ENCODE assay signal across 9 cellular contexts in genomic region chr7:6015917-6016652, GRCh38. TPM values are rescaled to one million over a fixed set of nuclear protein-coding genes. Genes with fewer than 3 reads are reported as not detected.
DNase-seq lines count a peak whose midpoint lies in the region; ATAC-seq lines count a peak whose summit lies in the region.
"Had no signal": no experiment of that assay in that cellular context is flagged by ENCODE, and none has a peak within 500 bp of the region (broad histone marks: within the 10 kb centered on the region; RNA-seq: fewer than 3 reads in every experiment).

No MANE protein-coding gene starts in this region.

- ATAC-seq in GM19035 (IDR thresholded peaks at IDR 0.05; ENCODE audit: unreplicated experiment) (peak; percentile 7), HG03469 (IDR thresholded peaks at IDR 0.05; ENCODE audit: unreplicated experiment) (no peak)
- no peak for ATAC-seq in naive thymus-derived CD8-positive, alpha-beta T cell

- H3K27me3 Mint-ChIP-seq in naive thymus-derived CD8-positive, alpha-beta T cell, result no peaks in the 10 kb centered on the region

- H3K9me3 Mint-ChIP-seq in naive thymus-derived CD8-positive, alpha-beta T cell, result no peaks in the 10 kb centered on the region

- POLR2A ChIA-PET in naive thymus-derived CD8-positive, alpha-beta T cell (lab: Charles Lee), result no interaction called here

- peak overlapping the region in 6 of 10 donors; percentile 11 to 72 (median 66) for H3K27ac Mint-ChIP-seq in naive thymus-derived CD8-positive, alpha-beta T cell

- peaks cover 0 to 69% (median 6%) of the 10 kb centered on the region in 3 donors for H3K36me3 Mint-ChIP-seq in naive thymus-derived CD8-positive, alpha-beta T cell

- no peak overlapping the region for H3K4me3 Mint-ChIP-seq in naive thymus-derived CD8-positive, alpha-beta T cell

- H3K4me1 Mint-ChIP-seq in naive thymus-derived CD8-positive, alpha-beta T cell, result peaks cover 6 to 17% (median 7%) of the 10 kb centered on the region in 4 donors

- DNase-seq in NCI-H226 (peak; percentile 23), cerebellar cortex (ENCODE audit: low spot score) (peak; percentile 36), NCI-H1694 (lab: John Stamatoyannopoulos, UW) (no peak), NCI-H526 treated with DMSO at 0.1 percent for 48 hours (lab: John Stamatoyannopoulos, UW) (no peak), islet precursor cell (no peak)
- DNase-seq in naive thymus-derived CD8-positive, alpha-beta T cell, result no peak

RNA-seq across cellular contexts. Expression of gene AIMP2, which starts 7.0 kb away (rescaled TPM):
- total RNA-seq in naive thymus-derived CD8-positive, alpha-beta T cell, result 10 to 100 TPM; 12.6 to 14.0 TPM
- 10 to 100 TPM; 14.1 to 23.9 (median 20.8) TPM for polyA plus RNA-seq in naive thymus-derived CD8-positive, alpha-beta T cell

RNA-seq across cellular contexts. Expression of gene PMS2, which starts 7.2 kb away (rescaled TPM):
- 10 to 100 TPM; 20.0 to 22.8 TPM for total RNA-seq in naive thymus-derived CD8-positive, alpha-beta T cell
- 10 to 100 TPM in 2 of 3 donors, 1 to 10 TPM in 1; 9.8 to 14.2 (median 10.0) TPM for polyA plus RNA-seq in naive thymus-derived CD8-positive, alpha-beta T cell

RNA-seq across cellular contexts. Expression of gene ANKRD61, which starts 15.1 kb away (rescaled TPM):
- not detected for total RNA-seq in naive thymus-derived CD8-positive, alpha-beta T cell
- polyA plus RNA-seq in naive thymus-derived CD8-positive, alpha-beta T cell, result under 1 TPM; 0.21 to 0.36 (median 0.30) TPM
- polyA plus RNA-seq: neural cell had no signal

RNA-seq across cellular contexts. Expression of gene EIF2AK1, which starts 42.9 kb away (rescaled TPM):
- total RNA-seq in naive thymus-derived CD8-positive, alpha-beta T cell, result 10 to 100 TPM; 77.2 to 84.8 TPM
- polyA plus RNA-seq in naive thymus-derived CD8-positive, alpha-beta T cell, result 10 to 100 TPM; 94.1 to 95.3 (median 94.5) TPM

RNA-seq across cellular contexts. Expression of gene RSPH10B, which starts 45.6 kb away (rescaled TPM):
- total RNA-seq in naive thymus-derived CD8-positive, alpha-beta T cell, result under 1 TPM in 1 of 2 experiments, not detected in 1; 0.81 TPM
- not detected for polyA plus RNA-seq in naive thymus-derived CD8-positive, alpha-beta T cell

Comparison
In these comparisons a context has a peak if more than half of its experiments do, and no peak if none do; other contexts are left out.
1. DNase-seq: peak in NCI-H226 (single experiment) and cerebellar cortex (single experiment); none in naive thymus-derived CD8-positive, alpha-beta T cell (0 of 10), NCI-H1694 (single experiment), NCI-H526 treated with DMSO at 0.1 percent for 48 hours (single experiment) and islet precursor cell (single experiment).